19 cellular contexts compared by ENCODE assay signal in the genomic region with DNA sequence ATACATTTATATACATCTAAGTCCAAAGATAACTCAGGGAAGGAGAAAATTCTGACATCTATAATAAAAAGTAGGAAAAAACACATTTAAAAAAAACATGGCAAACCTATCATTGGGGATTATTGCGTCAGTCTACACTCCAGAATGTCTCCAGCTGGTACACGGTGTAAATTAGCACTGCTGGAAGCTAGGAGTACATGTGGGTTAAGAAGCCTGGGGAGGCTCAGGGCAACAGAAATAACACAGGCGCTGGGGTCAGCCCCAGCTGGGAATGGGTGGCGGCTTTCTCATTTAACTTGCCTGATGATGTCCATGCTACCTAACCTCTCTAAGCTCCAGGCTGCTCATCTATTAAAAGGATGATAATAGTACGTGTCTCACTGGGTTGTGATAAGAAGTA.
A peak's percentile ranks its signal among the peaks of the same experiment; 100 is the strongest.
DNase-seq lines count a peak whose midpoint lies in the region; ATAC-seq, FAIRE-seq and TF ChIP-seq lines count a peak whose summit lies in the region.
"Had no signal": no experiment of that assay in that cellular context is flagged by ENCODE, and none has a peak within 500 bp of the region (broad histone marks: within the 10 kb centered on the region; RNA-seq: fewer than 3 reads in every experiment).

No MANE protein-coding gene starts in this region.

- H3K4me1 ChIP-seq in skeletal muscle tissue (ENCODE audit: control insufficient read depth in 3 of 3, insufficient read depth in 3 of 3, low read length in 3 of 3) (peaks cover 3 to 11% (median 7%) of the 10 kb centered on the region in 3 donors), small intestine (ENCODE audit: control insufficient read depth in 2 of 2, insufficient read depth in 1 of 2, low read depth in 1 of 2, low read length in 1 of 2) (peaks cover 7 to 15% of the 10 kb centered on the region in 2 donors)

- no peak for FAIRE-seq in small intestine (lab: Jason Lieb, UNC)
- FAIRE-seq: A204.1, RCC 7860 had no signal

- H3K27me3 ChIP-seq in skeletal muscle tissue (ENCODE audit: control insufficient read depth in 3 of 3, insufficient read depth in 3 of 3, low read length in 3 of 3): no peaks in the 10 kb centered on the region
- peaks cover 0 to 2% of the 10 kb centered on the region in 2 donors for H3K27me3 ChIP-seq in small intestine (ENCODE audit: control insufficient read depth in 2 of 2, insufficient read depth in 2 of 2, low read length in 2 of 2)

- TF ChIP-seq EP300 in Ishikawa (IDR thresholded peaks at IDR 0.05; ENCODE audit: borderline replicate concordance): 0 out of 2 replicates have a peak, but pooled peaks have one; percentile 17

- peak overlapping the region; percentile 36 for H3K27ac ChIP-seq in skeletal muscle tissue (ENCODE audit: low read depth, low read length)
- no peak overlapping the region for H3K27ac ChIP-seq in small intestine (ENCODE audit: low read depth in 1 of 2, low read length in 1 of 2)

- TF ChIP-seq RAD21 in Ishikawa (IDR thresholded peaks at IDR 0.05; ENCODE audit: low read depth): no peak

- H3K36me3 ChIP-seq in skeletal muscle tissue (ENCODE audit: control insufficient read depth in 3 of 3, insufficient read depth in 3 of 3, low read length in 3 of 3) (no peaks in the 10 kb centered on the region), small intestine (ENCODE audit: control insufficient read depth in 2 of 2, insufficient read depth in 2 of 2, low read length in 2 of 2) (no peaks in the 10 kb centered on the region)
- H3K36me3 ChIP-seq: HAP-1 had no signal

- no peak overlapping the region for H3K9ac ChIP-seq in skeletal muscle tissue (ENCODE audit: low read depth in 1 of 3, low read length in 3 of 3)

- WGBS in small intestine, 3 donors: 89 to 95% (median 89%) methylated on average over 5 of the region's 5 CpGs

- TF ChIP-seq CTCF in fibroblast of villous mesenchyme (IDR thresholded peaks at IDR 0.05; ENCODE audit: insufficient read depth, low read depth, low read length): no peak

- H3K4me3 ChIP-seq in fibroblast of villous mesenchyme (ENCODE audit: low read depth, low read length) (no peak overlapping the region), skeletal muscle tissue (ENCODE audit: low read length in 3 of 3) (no peak overlapping the region), small intestine (ENCODE audit: low read depth in 1 of 2, low read length in 2 of 2) (no peak overlapping the region)
- H3K4me3 ChIP-seq: HAP-1 had no signal

- H3K9me3 ChIP-seq in skeletal muscle tissue (ENCODE audit: control insufficient read depth in 3 of 3, low read length in 3 of 3) (no peaks in the 10 kb centered on the region), small intestine (ENCODE audit: control insufficient read depth, low read depth) (no peaks in the 10 kb centered on the region)
- H3K9me3 ChIP-seq: HAP-1 had no signal

- DNase-seq in NCI-H524 (lab: John Stamatoyannopoulos, UW) (peak; percentile 31 to 67), NCI-H524 treated with DMSO at 0.1 percent for 48 hours (lab: John Stamatoyannopoulos, UW) (no peak), fibroblast of villous mesenchyme (ENCODE audit: low read depth) (peak; percentile 16), small intestine (no peak)
- no peak for DNase-seq in stimulated activated CD4-positive, alpha-beta T cell treated with anti-CD3 and anti-CD28 coated beads, Interleukin-4, amount 100 ng/mL, for 24 hours
- DNase-seq: COR-L47, KBM-7, NCI-H1092 treated with DMSO at 0.1 percent for 48 hours, NCI-H1694 treated with DMSO at 0.1 percent for 48 hours, NCI-H2107, NCI-H2227 treated with DMSO at 0.1 percent for 48 hours, NCI-H526 treated with DMSO at 0.1 percent for 48 hours, SHP77 treated with DMSO at 0.1 percent for 48 hours had no signal

- no peak for ATAC-seq in GM18858 (IDR thresholded peaks at IDR 0.05; ENCODE audit: unreplicated experiment)

TF ChIP-seq in Ishikawa, 13 proteins besides CTCF, POLR2A, EP300 and RAD21:
- TF ChIP-seq TAF1 (IDR thresholded peaks at IDR 0.05; ENCODE audit: low read depth) (no peak), NFIC (IDR thresholded peaks at IDR 0.05) (no peak), CEBPB (IDR thresholded peaks at IDR 0.05) (no peak), ZBTB7A (IDR thresholded peaks at IDR 0.05; ENCODE audit: low read depth) (no peak), CREB1 (IDR thresholded peaks at IDR 0.05; ENCODE audit: low read depth) (no peak), FOXM1 (IDR thresholded peaks at IDR 0.05; ENCODE audit: borderline replicate concordance, low read depth) (no peak), TCF12 (IDR thresholded peaks at IDR 0.05; ENCODE audit: low read depth) (no peak), EGR1 (IDR thresholded peaks at IDR 0.05) (no peak)
- TF ChIP-seq, protein P1, sequence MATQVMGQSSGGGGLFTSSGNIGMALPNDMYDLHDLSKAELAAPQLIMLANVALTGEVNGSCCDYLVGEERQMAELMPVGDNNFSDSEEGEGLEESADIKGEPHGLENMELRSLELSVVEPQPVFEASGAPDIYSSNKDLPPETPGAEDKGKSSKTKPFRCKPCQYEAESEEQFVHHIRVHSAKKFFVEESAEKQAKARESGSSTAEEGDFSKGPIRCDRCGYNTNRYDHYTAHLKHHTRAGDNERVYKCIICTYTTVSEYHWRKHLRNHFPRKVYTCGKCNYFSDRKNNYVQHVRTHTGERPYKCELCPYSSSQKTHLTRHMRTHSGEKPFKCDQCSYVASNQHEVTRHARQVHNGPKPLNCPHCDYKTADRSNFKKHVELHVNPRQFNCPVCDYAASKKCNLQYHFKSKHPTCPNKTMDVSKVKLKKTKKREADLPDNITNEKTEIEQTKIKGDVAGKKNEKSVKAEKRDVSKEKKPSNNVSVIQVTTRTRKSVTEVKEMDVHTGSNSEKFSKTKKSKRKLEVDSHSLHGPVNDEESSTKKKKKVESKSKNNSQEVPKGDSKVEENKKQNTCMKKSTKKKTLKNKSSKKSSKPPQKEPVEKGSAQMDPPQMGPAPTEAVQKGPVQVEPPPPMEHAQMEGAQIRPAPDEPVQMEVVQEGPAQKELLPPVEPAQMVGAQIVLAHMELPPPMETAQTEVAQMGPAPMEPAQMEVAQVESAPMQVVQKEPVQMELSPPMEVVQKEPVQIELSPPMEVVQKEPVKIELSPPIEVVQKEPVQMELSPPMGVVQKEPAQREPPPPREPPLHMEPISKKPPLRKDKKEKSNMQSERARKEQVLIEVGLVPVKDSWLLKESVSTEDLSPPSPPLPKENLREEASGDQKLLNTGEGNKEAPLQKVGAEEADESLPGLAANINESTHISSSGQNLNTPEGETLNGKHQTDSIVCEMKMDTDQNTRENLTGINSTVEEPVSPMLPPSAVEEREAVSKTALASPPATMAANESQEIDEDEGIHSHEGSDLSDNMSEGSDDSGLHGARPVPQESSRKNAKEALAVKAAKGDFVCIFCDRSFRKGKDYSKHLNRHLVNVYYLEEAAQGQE (IDR thresholded peaks at IDR 0.05; ENCODE audit: low read depth): no peak

Comparison
In these comparisons a context has a peak if more than half of its experiments do, and no peak if none do; other contexts are left out.
1. DNase-seq: peak in NCI-H524 (2 of 2) and fibroblast of villous mesenchyme (single experiment); none in NCI-H524 treated with DMSO at 0.1 percent for 48 hours (single experiment), stimulated activated CD4-positive, alpha-beta T cell treated with anti-CD3 and anti-CD28 coated beads, Interleukin-4, amount 100 ng/mL, for 24 hours (single experiment) and small intestine (single experiment).